ENCODE assay signal across 16 cellular contexts in the genomic region with DNA sequence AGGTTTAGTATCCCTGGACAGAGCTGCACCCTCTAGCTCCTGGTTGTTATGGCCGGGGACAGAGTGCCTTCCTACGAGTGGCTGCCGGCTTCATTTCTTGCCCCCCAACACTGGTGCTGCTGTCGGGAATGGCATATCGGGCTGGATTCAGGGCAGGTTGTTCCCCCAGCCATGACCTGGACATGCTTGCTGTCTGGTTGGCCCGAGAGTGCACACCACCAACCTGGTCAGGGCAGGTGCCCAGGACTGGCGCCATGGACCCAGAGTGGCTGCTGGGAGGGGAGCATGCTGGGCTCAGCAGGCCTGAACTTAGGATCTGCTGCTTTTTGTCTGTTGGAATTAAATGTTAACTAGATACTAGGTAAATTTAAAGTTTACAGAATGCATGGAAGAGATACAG. TPM values are rescaled to one million over a fixed set of nuclear protein-coding genes. Genes with fewer than 3 reads are reported as not detected.
DNase-seq lines count a peak whose midpoint lies in the region; ATAC-seq, FAIRE-seq and TF ChIP-seq lines count a peak whose summit lies in the region.
"Had no signal": no experiment of that assay in that cellular context is flagged by ENCODE, and none has a peak within 500 bp of the region (broad histone marks: within the 10 kb centered on the region; RNA-seq: fewer than 3 reads in every experiment).

No MANE protein-coding gene starts in this region.

- no peak overlapping the region for H3K4me3 Mint-ChIP-seq in nephron
- H3K4me3 Mint-ChIP-seq: CD8-positive, alpha-beta memory T cell had no signal

- H3K4me1 Mint-ChIP-seq in nephron = peaks cover 38% of the 10 kb centered on the region

- H3K27me3 Mint-ChIP-seq in nephron (ENCODE audit: low read depth) = no peaks in the 10 kb centered on the region
- H3K27me3 Mint-ChIP-seq: CD8-positive, alpha-beta memory T cell had no signal

- no peak for TF ChIP-seq RAD21 in HepG2 (CRISPR knock-in tag; IDR thresholded peaks at IDR 0.05)

- peaks cover 0 to 28% (median 7%) of the 10 kb centered on the region in 4 donors for H3K36me3 ChIP-seq in right lobe of liver
- peaks cover 0 to 1% of the 10 kb centered on the region in 2 experiments; a peak in 2 of 5 replicates for H3K36me3 ChIP-seq in HepG2 (replicated peaks in 1 of 2; ENCODE audit: control insufficient read depth in 1 of 2, insufficient read depth in 2 of 2, low read length in 2 of 2)
- H3K36me3 ChIP-seq in gastrocnemius medialis = no peaks in the 10 kb centered on the region

- TF ChIP-seq EP300 in HepG2 (IDR thresholded peaks at IDR 0.05; ENCODE audit: low read depth in 2 of 2, low read length in 2 of 2) (no peak), HepG2 (CRISPR knock-in tag; IDR thresholded peaks at IDR 0.05; ENCODE audit: borderline replicate concordance) (no peak)

- H3K9me3 Mint-ChIP-seq in nephron = no peaks in the 10 kb centered on the region

- H3K79me2 ChIP-seq in HepG2 (ENCODE audit: insufficient read depth, low read length) = peaks cover 25% of the 10 kb centered on the region

- FAIRE-seq in HepG2 (lab: Jason Lieb, UNC) (no peak), GM19239 (lab: Jason Lieb, UNC) (no peak)

- no peak overlapping the region for H3K27ac ChIP-seq in right lobe of liver
- no peak overlapping the region for H3K27ac ChIP-seq in HepG2 (ENCODE audit: extremely low read length, insufficient read depth, low read length)
- H3K27ac ChIP-seq in gastrocnemius medialis = peak overlapping the region; percentile 86 to 99 (median 92)
- H3K27ac ChIP-seq: BLaER1, GM23248 had no signal

- POLR2A ChIA-PET in HepG2 (lab: Yijun Ruan, JAX) = interaction anchor here (0.7 kb wide), 1 partner anchor 17 kb away, joined by 3 read pairs; no protein-coding TSS in a partner anchor

- TF ChIP-seq CTCF in right lobe of liver (IDR thresholded peaks at IDR 0.05) (no peak), HepG2 (CRISPR knock-in tag; IDR thresholded peaks at IDR 0.05) (no peak), nephron (IDR thresholded peaks at IDR 0.05; ENCODE audit: unreplicated experiment in 3 of 3) (no peak), gastrocnemius medialis (IDR thresholded peaks at IDR 0.05 in 4 of 5, conservative IDR thresholded peaks at IDR 0.05 in 1 of 5) (no peak)

- H3K9me3 ChIP-seq in right lobe of liver = no peaks in the 10 kb centered on the region
- no peaks in the 10 kb centered on the region for H3K9me3 ChIP-seq in HepG2 (ENCODE audit: low read length)
- H3K9me3 ChIP-seq in gastrocnemius medialis = no peaks in the 10 kb centered on the region

- 67% methylated on average over 4 of the region's 7 CpGs for WGBS in right lobe of liver (ENCODE audit: insufficient coverage, low coverage, low lambda C conversion rate, missing lambda C conversion rate)
- WGBS in HepG2 (ENCODE audit: low lambda C conversion rate) = no CpG with 5 or more reads among the region's 7 CpGs

- peak overlapping the region in 2 of 3 experiments; percentile 5 to 37 for H3K27ac Mint-ChIP-seq in nephron

- no peak overlapping the region for H3K4me3 ChIP-seq in right lobe of liver
- no peak overlapping the region for H3K4me3 ChIP-seq in HepG2 (replicated peaks in 1 of 3; ENCODE audit: insufficient read depth in 1 of 3, low read depth in 2 of 3, low read length in 3 of 3)
- no peak overlapping the region for H3K4me3 ChIP-seq in gastrocnemius medialis
- H3K4me3 ChIP-seq: BLaER1, GM23248 had no signal

- peaks cover 0 to 28% (median 13%) of the 10 kb centered on the region in 4 donors for H3K4me1 ChIP-seq in right lobe of liver
- H3K4me1 ChIP-seq in HepG2 (ENCODE audit: insufficient read depth, low read length) = peaks cover 27% of the 10 kb centered on the region
- H3K4me1 ChIP-seq in gastrocnemius medialis = peaks cover 61 to 71% of the 10 kb centered on the region in 2 donors
- H3K4me1 ChIP-seq: BLaER1 had no signal

- no peak overlapping the region for H3K4me2 ChIP-seq in HepG2 (ENCODE audit: low read depth, low read length)
- H3K4me2 ChIP-seq: BLaER1 had no signal

- ATAC-seq in right lobe of liver = peak; percentile 19 to 62 (median 44)
- no peak for ATAC-seq in HepG2
- ATAC-seq in gastrocnemius medialis = no peak

- peaks cover 31% of the 10 kb centered on the region for H3K36me3 Mint-ChIP-seq in nephron (ENCODE audit: low read depth)

- no peak overlapping the region for H3K9ac ChIP-seq in HepG2 (ENCODE audit: insufficient read depth, low read depth, low read length)
- H3K9ac ChIP-seq: BLaER1, GM23248 had no signal

- no TSS peak for BruUV-seq in HepG2 (replicated peaks; lab: Mats Ljungman, UMichigan)

- DNase-seq in right lobe of liver = peak in 1 of 3 donors; percentile 55
- DNase-seq in HepG2 (ENCODE audit: low spot score) = no peak
- DNase-seq in gastrocnemius medialis = no peak
- DNase-seq in GM19239 (ENCODE audit: insufficient read length, low spot score) = no peak
- DNase-seq in DMS153 (lab: John Stamatoyannopoulos, UW) = no peak
- DNase-seq in hypothalamus (lab: John Stamatoyannopoulos, UW) = no peak
- DNase-seq: 8988T; AML-193; Caco-2; CD8-positive, alpha-beta memory T cell; DMS53; GF-D8; GM23248; H7 had no signal

- intact Hi-C loops in right lobe of liver (cut with DNase I) = no loop called here
- intact Hi-C loops in HepG2 (cut with micrococcal nuclease; ENCODE audit: unreplicated experiment) = no loop called here
- intact Hi-C loops in gastrocnemius medialis (cut with DNase I; ENCODE audit: low total_unique reads) = loop anchor here (10.0 kb wide), 1 partner anchor 958 kb away; a partner anchor contains a TSS

- in situ Hi-C loops in HepG2 (cut with HindIII; ENCODE audit: extremely low pct_ligation_motif_present, low pct_unique_long_range_greater_than_20kb) (no loop called here), gastrocnemius medialis (cut with MboI; ENCODE audit: low sequenced_read_pairs in 4 of 4) (no loop called here)

- H4K20me1 ChIP-seq in HepG2 (ENCODE audit: insufficient read depth, low read length) = no peaks in the 10 kb centered on the region

- TF ChIP-seq POLR2A in right lobe of liver (IDR thresholded peaks at IDR 0.05) (no peak), HepG2 (IDR thresholded peaks at IDR 0.05; ENCODE audit: insufficient read depth in 1 of 2, low read depth in 2 of 2, low read length in 2 of 2) (no peak), gastrocnemius medialis (IDR thresholded peaks at IDR 0.05) (no peak)

- no peak overlapping the region for H2AFZ ChIP-seq in HepG2 (ENCODE audit: low read length)
- H2AFZ ChIP-seq: GM23248 had no signal

- H3K27me3 ChIP-seq in right lobe of liver = no peaks in the 10 kb centered on the region
- H3K27me3 ChIP-seq in HepG2 (ENCODE audit: control insufficient read depth in 1 of 2, insufficient read depth in 2 of 2, low read length in 2 of 2) = no peaks in the 10 kb centered on the region
- no peaks in the 10 kb centered on the region for H3K27me3 ChIP-seq in gastrocnemius medialis
- H3K27me3 ChIP-seq: BLaER1 had no signal

- CTCF ChIA-PET in HepG2 (lab: Yijun Ruan, JAX; ENCODE audit: low intra/inter-chr PET ratio, low total read pairs) = no interaction called here

RNA-seq across cellular contexts. Expression of a gene that starts 21.8 kb away (rescaled TPM):
- total RNA-seq in right lobe of liver (100 to 1,000 TPM; 102 to 158 (median 120) TPM), HepG2 (2016; rRNA removed; fragmentation: Illumina TruSeq; extraction: Trizol) (6.3 and 9.3 TPM in 2 replicates), gastrocnemius medialis (10 to 100 TPM; 37.3 to 65.1 (median 44.4) TPM)
- 0.79 and 0.81 TPM in 2 replicates for total RNA-seq in HepG2 (2016; cell fraction: cytosol; rRNA removed; fragmentation: Illumina TruSeq; extraction: Trizol; ENCODE audit: low read depth)
- total RNA-seq in HepG2 (2016; cell fraction: insoluble cytoplasmic fraction; rRNA removed; fragmentation: Illumina TruSeq; extraction: Trizol) = 5.4 and 9.4 TPM in 2 replicates
- total RNA-seq in HepG2 (2016; cell fraction: membrane; rRNA removed; fragmentation: Illumina TruSeq; extraction: Trizol) = 2.5 TPM in 2 replicates
- 10.0 and 12.1 TPM in 2 replicates for total RNA-seq in HepG2 (2016; cell fraction: nucleus; rRNA removed; fragmentation: Illumina TruSeq; extraction: Trizol)
- 14.1 and 21.5 TPM in 2 replicates for polyA plus RNA-seq in HepG2 (2011; rRNA removed)
- 13.3 and 14.5 TPM in 2 replicates for polyA plus RNA-seq in HepG2 (2011; cell fraction: cytosol; rRNA removed)
- polyA plus RNA-seq in HepG2 (2011; cell fraction: nucleus; rRNA removed) = 26.3 and 26.5 TPM in 2 replicates
- polyA plus RNA-seq in HepG2 (2012) = 10.8 and 11.1 TPM in 2 replicates
- 0.36 TPM in 2 replicates for polyA plus RNA-seq in HepG2 (2016; cell fraction: cytosol; fragmentation: Illumina TruSeq; extraction: Trizol; ENCODE audit: low read depth)
- 4.2 and 4.6 TPM in 2 replicates for polyA plus RNA-seq in HepG2 (2016; cell fraction: insoluble cytoplasmic fraction; fragmentation: Illumina TruSeq; extraction: Trizol; ENCODE audit: low read depth)
- 0.93 and 0.94 TPM in 2 replicates for polyA plus RNA-seq in HepG2 (2016; cell fraction: membrane; fragmentation: Illumina TruSeq; extraction: Trizol; ENCODE audit: low read depth)
- 15.4 and 16.8 TPM in 2 replicates for polyA plus RNA-seq in HepG2 (2016; cell fraction: nucleus; fragmentation: Illumina TruSeq; extraction: Trizol; ENCODE audit: insufficient read depth, low read depth)
- polyA minus RNA-seq in HepG2 (2011; rRNA and poly(A)+ RNA removed; ENCODE audit: low replicate concordance) = 2.9 and 31.0 TPM in 2 replicates
- 14.3 and 18.7 TPM in 2 replicates for polyA minus RNA-seq in HepG2 (2011; cell fraction: cytosol; rRNA and poly(A)+ RNA removed)
- polyA minus RNA-seq in HepG2 (2011; cell fraction: nucleus; rRNA and poly(A)+ RNA removed) = 7.9 and 11.3 TPM in 2 replicates

RNA-seq across cellular contexts. Expression of a gene that starts 36.4 kb away (rescaled TPM):
- total RNA-seq in right lobe of liver (100 to 1,000 TPM in 1 of 6 experiments, 10 to 100 TPM in 4, 1 to 10 TPM in 1; 7.7 to 121 (median 37.0) TPM), HepG2 (2016; rRNA removed; fragmentation: Illumina TruSeq; extraction: Trizol) (5.0 and 7.1 TPM in 2 replicates), gastrocnemius medialis (100 to 1,000 TPM in 1 of 4 donors, 10 to 100 TPM in 3; 40.4 to 161 (median 56.6) TPM)
- total RNA-seq in HepG2 (2016; cell fraction: cytosol; rRNA removed; fragmentation: Illumina TruSeq; extraction: Trizol; ENCODE audit: low read depth) = 2.4 and 2.5 TPM in 2 replicates
- total RNA-seq in HepG2 (2016; cell fraction: insoluble cytoplasmic fraction; rRNA removed; fragmentation: Illumina TruSeq; extraction: Trizol) = 5.2 and 5.8 TPM in 2 replicates
- 4.4 and 5.9 TPM in 2 replicates for total RNA-seq in HepG2 (2016; cell fraction: membrane; rRNA removed; fragmentation: Illumina TruSeq; extraction: Trizol)
- total RNA-seq in HepG2 (2016; cell fraction: nucleus; rRNA removed; fragmentation: Illumina TruSeq; extraction: Trizol) = 4.3 and 4.4 TPM in 2 replicates
- 8.0 and 10.9 TPM in 2 replicates for polyA plus RNA-seq in HepG2 (2011; rRNA removed)
- 8.1 and 8.5 TPM in 2 replicates for polyA plus RNA-seq in HepG2 (2011; cell fraction: cytosol; rRNA removed)
- polyA plus RNA-seq in HepG2 (2011; cell fraction: nucleus; rRNA removed) = 5.1 TPM in 2 replicates
- polyA plus RNA-seq in HepG2 (2012) = 4.0 and 7.7 TPM in 2 replicates
- polyA plus RNA-seq in HepG2 (2016; cell fraction: cytosol; fragmentation: Illumina TruSeq; extraction: Trizol; ENCODE audit: low read depth) = 1.9 and 2.2 TPM in 2 replicates
- 7.3 and 7.8 TPM in 2 replicates for polyA plus RNA-seq in HepG2 (2016; cell fraction: insoluble cytoplasmic fraction; fragmentation: Illumina TruSeq; extraction: Trizol; ENCODE audit: low read depth)
- polyA plus RNA-seq in HepG2 (2016; cell fraction: membrane; fragmentation: Illumina TruSeq; extraction: Trizol; ENCODE audit: low read depth) = 3.9 and 4.2 TPM in 2 replicates
- polyA plus RNA-seq in HepG2 (2016; cell fraction: nucleus; fragmentation: Illumina TruSeq; extraction: Trizol; ENCODE audit: insufficient read depth, low read depth) = 3.9 and 4.4 TPM in 2 replicates
- 9.2 and 17.1 TPM in 2 replicates for polyA minus RNA-seq in HepG2 (2011; rRNA and poly(A)+ RNA removed; ENCODE audit: low replicate concordance)
- 3.6 and 6.4 TPM in 2 replicates for polyA minus RNA-seq in HepG2 (2011; cell fraction: cytosol; rRNA and poly(A)+ RNA removed)
- 3.1 and 4.2 TPM in 2 replicates for polyA minus RNA-seq in HepG2 (2011; cell fraction: nucleus; rRNA and poly(A)+ RNA removed)

Comparison
In these comparisons a context has a peak if more than half of its experiments do, and no peak if none do; other contexts are left out.
1. ATAC-seq: peak in right lobe of liver (4 of 4); none in HepG2 (single experiment) and gastrocnemius medialis (0 of 2).
2. H3K27ac ChIP-seq: peak in gastrocnemius medialis (4 of 4); none in right lobe of liver (0 of 3) and HepG2 (single experiment).